ENCODE assay signal across 9 cellular contexts in the genomic region with DNA sequence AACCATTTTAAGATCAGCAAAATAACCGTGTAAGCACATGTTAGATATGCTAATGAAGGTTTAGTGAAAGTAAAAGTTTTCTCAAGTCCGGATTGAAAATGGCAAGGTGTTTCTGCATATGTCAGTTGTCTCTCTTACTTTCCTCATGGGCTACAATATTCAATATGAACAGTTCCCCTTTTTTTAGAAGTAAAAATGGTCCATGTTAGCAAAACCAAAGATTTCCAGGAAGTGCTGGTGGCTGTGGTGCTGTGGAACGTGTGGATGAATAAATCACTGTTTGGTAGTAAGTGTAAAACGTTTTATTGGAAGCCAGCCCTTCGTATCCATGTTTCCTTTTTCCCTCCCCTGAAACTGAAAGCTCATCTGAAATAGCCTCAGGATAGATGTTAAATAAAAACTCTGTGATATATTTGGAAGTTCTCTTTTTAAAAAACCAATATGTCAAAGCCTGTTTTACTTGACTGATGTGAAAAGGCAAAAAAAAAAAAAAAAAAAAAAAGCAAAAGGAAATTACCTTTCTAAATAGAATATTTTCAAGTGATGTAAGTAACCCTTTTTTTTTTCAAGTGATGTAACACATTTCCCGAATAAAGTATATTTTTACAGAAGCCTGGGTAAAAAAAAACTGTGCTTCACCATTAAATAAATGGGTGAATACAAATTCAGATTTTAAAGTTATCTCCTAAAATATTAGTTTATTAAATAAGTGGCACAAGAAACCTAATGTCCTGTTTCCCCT. TPM values are rescaled to one million over a fixed set of nuclear protein-coding genes. Genes with fewer than 3 reads are reported as not detected.
DNase-seq lines count a peak whose midpoint lies in the region; ATAC-seq and TF ChIP-seq lines count a peak whose summit lies in the region.
"Had no signal": no experiment of that assay in that cellular context is flagged by ENCODE, and none has a peak within 500 bp of the region (broad histone marks: within the 10 kb centered on the region; RNA-seq: fewer than 3 reads in every experiment).

No MANE protein-coding gene starts in this region.

- H3K36me3 Mint-ChIP-seq in activated T-helper 2 cell treated with anti-CD3 and anti-CD28 coated beads, Interferon-gamma antibody, Interleukin-2, Interleukin-4, amounts not matched to agents 10 μg/mL and 5 μg/mL and 100 μg/mL, durations not matched to agents 14 hours and 24 hours and 36 hours (ENCODE audit: low read depth): no peaks in the 10 kb centered on the region

- H3K27ac Mint-ChIP-seq in activated T-helper 2 cell treated with anti-CD3 and anti-CD28 coated beads, Interferon-gamma antibody, Interleukin-2, Interleukin-4, amounts not matched to agents 10 μg/mL and 5 μg/mL and 100 μg/mL, durations not matched to agents 14 hours and 24 hours and 36 hours: no peak overlapping the region

- ATAC-seq in GM19351 (IDR thresholded peaks at IDR 0.05; ENCODE audit: unreplicated experiment): peak; percentile 58
- ATAC-seq in HG03378 (IDR thresholded peaks at IDR 0.05; ENCODE audit: unreplicated experiment): peak; percentile 56

- no peaks in the 10 kb centered on the region for H3K9me3 Mint-ChIP-seq in activated T-helper 2 cell treated with anti-CD3 and anti-CD28 coated beads, Interferon-gamma antibody, Interleukin-2, Interleukin-4, amounts not matched to agents 10 μg/mL and 5 μg/mL and 100 μg/mL, durations not matched to agents 14 hours and 24 hours and 36 hours

- intact Hi-C loops in activated T-helper 2 cell treated with anti-CD3 and anti-CD28 coated beads, Interferon-gamma antibody, Interleukin-2, Interleukin-4, amounts not matched to agents 10 μg/mL and 5 μg/mL and 100 μg/mL, durations not matched to agents 14 hours and 24 hours and 36 hours (cut with micrococcal nuclease): no loop called here

- peaks cover 8% of the 10 kb centered on the region for H3K4me1 Mint-ChIP-seq in activated T-helper 2 cell treated with anti-CD3 and anti-CD28 coated beads, Interferon-gamma antibody, Interleukin-2, Interleukin-4, amounts not matched to agents 10 μg/mL and 5 μg/mL and 100 μg/mL, durations not matched to agents 14 hours and 24 hours and 36 hours (ENCODE audit: low read depth)

- peaks cover 24% of the 10 kb centered on the region for H3K27me3 Mint-ChIP-seq in activated T-helper 2 cell treated with anti-CD3 and anti-CD28 coated beads, Interferon-gamma antibody, Interleukin-2, Interleukin-4, amounts not matched to agents 10 μg/mL and 5 μg/mL and 100 μg/mL, durations not matched to agents 14 hours and 24 hours and 36 hours (ENCODE audit: low read depth)

- POLR2A ChIA-PET in RWPE1 (lab: Yijun Ruan, JAX; ENCODE audit: low non-redundant PET): no interaction called here

- DNase-seq in dermis microvascular lymphatic vessel endothelial cell (ENCODE audit: low read depth in 2 of 2) (peak; percentile 28 to 46), putamen (ENCODE audit: low spot score) (peak; percentile 9), NCI-H2227 treated with DMSO at 0.1 percent for 48 hours (lab: John Stamatoyannopoulos, UW) (no peak), RWPE1 (ENCODE audit: low spot score) (no peak)
- no peak for DNase-seq in central memory CD4-positive, alpha-beta T cell
- DNase-seq in activated T-helper 2 cell treated with anti-CD3 and anti-CD28 coated beads, Interferon-gamma antibody, Interleukin-2, Interleukin-4, amounts not matched to agents 10 μg/mL and 5 μg/mL and 100 μg/mL, durations not matched to agents 14 hours and 24 hours and 36 hours (ENCODE audit: low spot score): no peak

- H3K27ac ChIP-seq in RWPE1: no peak overlapping the region
- H3K27ac ChIP-seq: KMS-11 had no signal

- CTCF ChIA-PET in RWPE1 (lab: Yijun Ruan, JAX): no interaction called here

- no peak overlapping the region for H3K4me3 Mint-ChIP-seq in activated T-helper 2 cell treated with anti-CD3 and anti-CD28 coated beads, Interferon-gamma antibody, Interleukin-2, Interleukin-4, amounts not matched to agents 10 μg/mL and 5 μg/mL and 100 μg/mL, durations not matched to agents 14 hours and 24 hours and 36 hours (ENCODE audit: low read depth)

- no peak for TF ChIP-seq CTCF in RWPE1 (conservative IDR thresholded peaks at IDR 0.05; ENCODE audit: low read depth)

RNA-seq across cellular contexts. Expression of gene PLEKHG1, which starts 41.9 kb away (rescaled TPM):
- total RNA-seq in dermis microvascular lymphatic vessel endothelial cell: 19.8 and 26.3 TPM in 2 replicates
- 1.6 and 1.8 TPM in 2 replicates for total RNA-seq in activated T-helper 2 cell treated with anti-CD3 and anti-CD28 coated beads, Interferon-gamma antibody, Interleukin-2, Interleukin-4, amounts not matched to agents 10 μg/mL and 5 μg/mL and 100 μg/mL, durations not matched to agents 14 hours and 24 hours and 36 hours

Comparison
In these comparisons a context has a peak if more than half of its experiments do, and no peak if none do; other contexts are left out.
1. DNase-seq: peak in dermis microvascular lymphatic vessel endothelial cell (2 of 2) and putamen (single experiment); none in NCI-H2227 treated with DMSO at 0.1 percent for 48 hours (single experiment), RWPE1 (single experiment), central memory CD4-positive, alpha-beta T cell (single experiment) and activated T-helper 2 cell treated with anti-CD3 and anti-CD28 coated beads, Interferon-gamma antibody, Interleukin-2, Interleukin-4, amounts not matched to agents 10 μg/mL and 5 μg/mL and 100 μg/mL, durations not matched to agents 14 hours and 24 hours and 36 hours (single experiment).